14 cellular contexts compared by ENCODE assay signal in the genomic region with DNA sequence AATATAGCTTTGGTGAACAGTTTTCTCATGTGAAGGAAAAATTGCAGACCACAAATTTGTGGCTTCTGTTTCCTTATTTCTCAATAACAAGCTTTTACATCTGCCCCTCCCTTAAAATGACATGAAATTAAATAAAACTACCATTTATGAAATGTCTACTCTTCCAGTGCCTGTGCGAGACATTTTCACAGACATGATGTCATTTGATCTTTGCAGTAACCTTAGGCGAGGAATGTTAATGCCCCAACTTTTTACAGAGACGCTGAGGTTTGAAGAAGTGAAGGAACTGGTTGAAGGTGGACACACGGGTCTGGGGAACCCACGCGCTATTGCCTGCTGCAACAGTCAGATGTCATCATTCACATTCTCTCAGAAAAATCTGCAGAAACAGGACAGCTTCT.
DNase-seq lines count a peak whose midpoint lies in the region; ATAC-seq, FAIRE-seq and TF ChIP-seq lines count a peak whose summit lies in the region.
"Had no signal": no experiment of that assay in that cellular context is flagged by ENCODE, and none has a peak within 500 bp of the region (broad histone marks: within the 10 kb centered on the region; RNA-seq: fewer than 3 reads in every experiment).

No MANE protein-coding gene starts in this region.

- no peak overlapping the region for H3K4me2 ChIP-seq in HepG2 (ENCODE audit: low read depth, low read length)
- H3K4me2 ChIP-seq: PC-9 had no signal

- peak; percentile 41 to 63 for DNase-seq in AML-193 (lab: John Stamatoyannopoulos, UW)
- no peak for DNase-seq in HFFc6
- DNase-seq in activated CD4-positive, alpha-beta memory T cell treated with anti-CD3 and anti-CD28 coated beads, Interleukin-2, amount 10 ng/mL, durations not matched to agents 7 days and 5 days, result no peak
- no peak for DNase-seq in HepG2 (ENCODE audit: low spot score)
- no peak for DNase-seq in GOT3 (lab: John Stamatoyannopoulos, UW)
- DNase-seq in thyroid gland, result no peak
- no peak for DNase-seq in COLO829 (ENCODE audit: low spot score)
- DNase-seq: Karpas-422, PC-9, small intestine, uterus had no signal

- in situ Hi-C loops in HepG2 (cut with HindIII; ENCODE audit: extremely low pct_ligation_motif_present, low pct_unique_long_range_greater_than_20kb), result no loop called here

- H3K79me2 ChIP-seq in HepG2 (ENCODE audit: insufficient read depth, low read length), result no peaks in the 10 kb centered on the region

- FAIRE-seq in HepG2 (lab: Jason Lieb, UNC), result no peak
- FAIRE-seq: small intestine had no signal

- H3K36me3 ChIP-seq in HepG2 (replicated peaks in 1 of 2; ENCODE audit: control insufficient read depth in 1 of 2, insufficient read depth in 2 of 2, low read length in 2 of 2) (peaks cover 0 to 6% of the 10 kb centered on the region in 2 experiments; a peak in 3 of 5 replicates), thyroid gland (peaks cover 4 to 12% of the 10 kb centered on the region in 2 donors)
- H3K36me3 ChIP-seq: HAP-1, uterus had no signal

- 87% methylated on average over 6 of the region's 6 CpGs for WGBS in HepG2 (ENCODE audit: low lambda C conversion rate)
- 72 to 95% methylated on average over 6 of the region's 6 CpGs for WGBS in thyroid gland, 2 donors

- POLR2A ChIA-PET in activated CD4-positive, alpha-beta memory T cell treated with anti-CD3 and anti-CD28 coated beads, Interleukin-2, amount 10 ng/mL, durations not matched to agents 7 days and 5 days (lab: Charles Lee), result interaction anchor here (1.0 to 9.4 kb wide), 11 partner anchors 10 to 1245 kb away, joined by 3 to 281 read pairs (median 5); a partner anchor contains a TSS
- POLR2A ChIA-PET in HepG2 (lab: Yijun Ruan, JAX), result no interaction called here

- H3K9ac ChIP-seq in HepG2 (ENCODE audit: insufficient read depth, low read depth, low read length), result no peak overlapping the region

- H3K4me1 ChIP-seq in HepG2 (ENCODE audit: insufficient read depth, low read length), result no peaks in the 10 kb centered on the region
- H3K4me1 ChIP-seq in thyroid gland, result peaks cover 3 to 7% of the 10 kb centered on the region in 2 donors
- H3K4me1 ChIP-seq: uterus had no signal

- ATAC-seq in HepG2 (no peak), HG03521 (IDR thresholded peaks at IDR 0.05; ENCODE audit: unreplicated experiment) (no peak)

- H3K27me3 ChIP-seq in HepG2 (ENCODE audit: control insufficient read depth in 1 of 2, insufficient read depth in 2 of 2, low read length in 2 of 2) (no peaks in the 10 kb centered on the region), thyroid gland (no peaks in the 10 kb centered on the region)
- H3K27me3 ChIP-seq: uterus had no signal

- TF ChIP-seq RAD21 in HepG2 (CRISPR knock-in tag; IDR thresholded peaks at IDR 0.05), result no peak

- no peak overlapping the region for H3K4me3 ChIP-seq in HepG2 (replicated peaks in 1 of 3; ENCODE audit: insufficient read depth in 1 of 3, low read depth in 2 of 3, low read length in 3 of 3)
- H3K4me3 ChIP-seq in thyroid gland (replicated peaks in 1 of 3), result no peak overlapping the region
- H3K4me3 ChIP-seq: HAP-1, PC-9, uterus had no signal

- peaks cover 1% of the 10 kb centered on the region; the same call in 1 of the 2 replicates for H3K27me3 Mint-ChIP-seq in HFFc6 (ENCODE audit: insufficient read depth)
- no peaks in the 10 kb centered on the region for H3K27me3 Mint-ChIP-seq in activated CD4-positive, alpha-beta memory T cell treated with anti-CD3 and anti-CD28 coated beads, Interleukin-2, amount 10 ng/mL, durations not matched to agents 7 days and 5 days

- H3K27ac Mint-ChIP-seq in HFFc6, result peak overlapping the region; percentile 31; the same call in 1 of the 2 replicates
- peak overlapping the region; percentile 88 for H3K27ac Mint-ChIP-seq in activated CD4-positive, alpha-beta memory T cell treated with anti-CD3 and anti-CD28 coated beads, Interleukin-2, amount 10 ng/mL, durations not matched to agents 7 days and 5 days

- BruUV-seq in HepG2 (replicated peaks; lab: Mats Ljungman, UMichigan), result no TSS peak

- 0 out of 2 replicates have a peak overlapping the region, but pooled peaks have one; percentile 26 for H3K4me3 Mint-ChIP-seq in HFFc6
- H3K4me3 Mint-ChIP-seq in activated CD4-positive, alpha-beta memory T cell treated with anti-CD3 and anti-CD28 coated beads, Interleukin-2, amount 10 ng/mL, durations not matched to agents 7 days and 5 days, result peak overlapping the region; percentile 34
- H3K4me3 Mint-ChIP-seq: neural crest cell had no signal

- H3K4me1 Mint-ChIP-seq in HFFc6 (ENCODE audit: low read depth), result peaks cover 54% of the 10 kb centered on the region
- H3K4me1 Mint-ChIP-seq in activated CD4-positive, alpha-beta memory T cell treated with anti-CD3 and anti-CD28 coated beads, Interleukin-2, amount 10 ng/mL, durations not matched to agents 7 days and 5 days, result peaks cover 86% of the 10 kb centered on the region

- peaks cover 5% of the 10 kb centered on the region for H3K9me3 Mint-ChIP-seq in HFFc6
- H3K9me3 Mint-ChIP-seq in activated CD4-positive, alpha-beta memory T cell treated with anti-CD3 and anti-CD28 coated beads, Interleukin-2, amount 10 ng/mL, durations not matched to agents 7 days and 5 days, result peaks cover 10% of the 10 kb centered on the region

- H3K9me3 ChIP-seq in HepG2 (ENCODE audit: low read length) (no peaks in the 10 kb centered on the region), thyroid gland (no peaks in the 10 kb centered on the region)
- H3K9me3 ChIP-seq: HAP-1, uterus had no signal

- peaks cover 16% of the 10 kb centered on the region for H3K36me3 Mint-ChIP-seq in HFFc6 (ENCODE audit: low read depth)
- peaks cover 64% of the 10 kb centered on the region for H3K36me3 Mint-ChIP-seq in activated CD4-positive, alpha-beta memory T cell treated with anti-CD3 and anti-CD28 coated beads, Interleukin-2, amount 10 ng/mL, durations not matched to agents 7 days and 5 days (ENCODE audit: low read depth)

- TF ChIP-seq POLR2A in HepG2 (IDR thresholded peaks at IDR 0.05; ENCODE audit: insufficient read depth in 1 of 2, low read depth in 2 of 2, low read length in 2 of 2) (no peak), thyroid gland (IDR thresholded peaks at IDR 0.05) (no peak)

- CTCF ChIA-PET in activated CD4-positive, alpha-beta memory T cell treated with anti-CD3 and anti-CD28 coated beads, Interleukin-2, amount 10 ng/mL, durations not matched to agents 7 days and 5 days (lab: Charles Lee), result interaction anchor here (1.1 to 2.2 kb wide), 4 partner anchors 11 to 122 kb away, joined by 3 to 6 read pairs (median 4); no protein-coding TSS in a partner anchor
- CTCF ChIA-PET in HepG2 (lab: Yijun Ruan, JAX; ENCODE audit: low intra/inter-chr PET ratio, low total read pairs), result no interaction called here

- no peaks in the 10 kb centered on the region for H4K20me1 ChIP-seq in HepG2 (ENCODE audit: insufficient read depth, low read length)

- TF ChIP-seq CTCF in HFFc6 (IDR thresholded peaks at IDR 0.05) (no peak), HepG2 (CRISPR knock-in tag; IDR thresholded peaks at IDR 0.05) (no peak), thyroid gland (IDR thresholded peaks at IDR 0.05) (no peak)

- TF ChIP-seq EP300 in HepG2 (IDR thresholded peaks at IDR 0.05; ENCODE audit: low read depth in 2 of 2, low read length in 2 of 2) (no peak), HepG2 (CRISPR knock-in tag; IDR thresholded peaks at IDR 0.05; ENCODE audit: borderline replicate concordance) (no peak)

- H3K27ac ChIP-seq in HepG2 (ENCODE audit: extremely low read length, insufficient read depth, low read length) (no peak overlapping the region), thyroid gland (no peak overlapping the region)
- H3K27ac ChIP-seq: PC-9, uterus had no signal

- intact Hi-C loops in HepG2 (cut with micrococcal nuclease; ENCODE audit: unreplicated experiment), result no loop called here
- intact Hi-C loops in thyroid gland (cut with DNase I), result no loop called here

- H2AFZ ChIP-seq in HepG2 (ENCODE audit: low read length), result no peak overlapping the region
- H2AFZ ChIP-seq: PC-9 had no signal

TF ChIP-seq in HepG2, 621 proteins besides CTCF, POLR2A, EP300 and RAD21:
- 0 out of 2 replicates have a peak, but pooled peaks have one; percentile 10 for TF ChIP-seq ATF7 (IDR thresholded peaks at IDR 0.05)
- TF ChIP-seq ATF7 (CRISPR knock-in tag; IDR thresholded peaks at IDR 0.05), result no peak
- TF ChIP-seq ZNF335 (CRISPR knock-in tag; IDR thresholded peaks at IDR 0.05), result no peak

Comparison
In these comparisons a context has a peak if more than half of its experiments do, and no peak if none do; other contexts are left out.
1. DNase-seq: peak in AML-193 (2 of 2); none in HFFc6 (single experiment), activated CD4-positive, alpha-beta memory T cell treated with anti-CD3 and anti-CD28 coated beads, Interleukin-2, amount 10 ng/mL, durations not matched to agents 7 days and 5 days (single experiment), HepG2 (single experiment), GOT3 (single experiment), thyroid gland (0 of 2) and COLO829 (single experiment).